ENCODE assay signal across 26 cellular contexts in the genomic region with DNA sequence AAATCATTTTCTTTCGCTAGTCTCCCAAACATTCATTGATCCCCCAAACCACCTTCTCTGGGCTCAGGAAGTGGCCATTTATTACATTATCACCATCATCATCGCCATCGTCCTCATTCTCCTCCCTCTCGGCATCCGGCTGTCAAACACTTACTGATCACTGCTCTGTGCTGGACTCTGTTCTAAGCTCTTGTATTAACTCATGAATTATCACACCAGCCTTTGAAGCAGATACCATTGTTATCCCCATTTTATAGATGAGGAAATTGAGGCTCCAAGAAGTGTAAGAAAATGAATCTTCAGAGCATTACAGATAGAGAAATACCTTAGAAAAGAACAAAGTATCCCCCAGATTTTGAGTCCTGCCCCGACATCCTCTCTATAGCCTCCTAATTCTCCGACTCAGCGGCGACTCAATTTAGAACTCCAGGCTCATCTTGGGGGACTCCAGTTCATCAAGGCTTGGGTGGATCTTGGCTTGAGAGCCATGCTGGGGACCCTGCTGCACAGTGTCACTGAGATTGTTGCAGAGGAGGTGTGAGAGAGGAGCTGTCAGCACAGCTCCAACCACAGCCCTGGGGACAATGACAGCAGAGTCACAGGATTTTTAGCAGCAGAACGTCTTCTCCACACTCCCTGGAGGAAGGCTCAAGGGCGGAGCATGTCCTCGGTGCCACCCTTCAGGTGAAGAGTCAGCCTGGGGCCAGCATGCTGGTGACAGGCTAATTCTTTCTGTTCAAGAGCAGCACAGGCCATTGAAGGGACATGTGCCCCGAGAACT. TPM values are rescaled to one million over a fixed set of nuclear protein-coding genes. Genes with fewer than 3 reads are reported as not detected.
DNase-seq lines count a peak whose midpoint lies in the region; ATAC-seq, FAIRE-seq and TF ChIP-seq lines count a peak whose summit lies in the region.
"Had no signal": no experiment of that assay in that cellular context is flagged by ENCODE, and none has a peak within 500 bp of the region (broad histone marks: within the 10 kb centered on the region; RNA-seq: fewer than 3 reads in every experiment).

No MANE protein-coding gene starts in this region.

- no peaks in the 10 kb centered on the region; the same call in 1 of the 2 replicates for H3K9me3 ChIP-seq in AG04450 (ENCODE audit: control insufficient read depth, insufficient read depth, low read length)
- no peaks in the 10 kb centered on the region for H3K9me3 ChIP-seq in K562 (replicated peaks; ENCODE audit: control insufficient read depth, insufficient read depth, low read depth, low read length)
- H3K9me3 ChIP-seq in neuronal stem cell (replicated peaks in 1 of 2; ENCODE audit: control insufficient read depth in 2 of 2, insufficient read depth in 1 of 2, low read depth in 1 of 2, low read length in 2 of 2) = no peaks in the 10 kb centered on the region
- H3K9me3 ChIP-seq: esophagus squamous epithelium, gastroesophageal sphincter, ovary, tibial nerve had no signal

- H3K36me3 Mint-ChIP-seq in HFFc6 (ENCODE audit: low read depth) = no peaks in the 10 kb centered on the region
- H3K36me3 Mint-ChIP-seq: natural killer cell had no signal

- peak overlapping the region; percentile 88 for H3K27ac ChIP-seq in AG04450 (ENCODE audit: low read depth, low read length)
- no peak overlapping the region for H3K27ac ChIP-seq in K562 (ENCODE audit: extremely low read depth, low read depth, low read length)
- no peak overlapping the region for H3K27ac ChIP-seq in neuronal stem cell (replicated peaks; ENCODE audit: low read length)
- H3K27ac ChIP-seq: esophagus squamous epithelium, gastroesophageal sphincter, KMS-11, ovary, tibial nerve had no signal

- TF ChIP-seq POLR2A in K562 (conservative IDR thresholded peaks at IDR 0.05) = no peak

- WGBS in K562 (ENCODE audit: insufficient coverage, low coverage, missing lambda C conversion rate) = 55% methylated on average over 13 of the region's 13 CpGs
- no CpG with 5 or more reads among the region's 13 CpGs for WGBS in neuronal stem cell (ENCODE audit: extremely low coverage in 2 of 2, insufficient read length in 2 of 2, insufficient replicate concordance in 1 of 2), 2 donors

- in situ Hi-C loops in K562 (cut with MboI) = no loop called here

- no peak overlapping the region for H3K4me3 ChIP-seq in AG04450 (ENCODE audit: low read depth, low read length)
- H3K4me3 ChIP-seq in K562 = no peak overlapping the region
- H3K4me3 ChIP-seq in neuronal stem cell (ENCODE audit: low read length in 2 of 2) = no peak overlapping the region
- H3K4me3 ChIP-seq: esophagus squamous epithelium, gastroesophageal sphincter, ovary, tibial nerve had no signal

- no peak overlapping the region for H2BK12ac ChIP-seq in neuronal stem cell (ENCODE audit: low read length)

- no peak overlapping the region for H4K8ac ChIP-seq in neuronal stem cell (ENCODE audit: low read depth, low read length)

- H3K27ac Mint-ChIP-seq in HFFc6 = peak overlapping the region; percentile 94
- H3K27ac Mint-ChIP-seq: activated CD4-positive, alpha-beta memory T cell treated with anti-CD3 and anti-CD28 coated beads, Interleukin-2, amount 10 ng/mL, durations not matched to agents 7 days and 5 days; activated T-helper 17 cell treated with anti-CD3 and anti-CD28 coated beads, Interleukin-2, amount 50 U/mL, for 72 hours; effector memory CD8-positive, alpha-beta T cell; natural killer cell had no signal

- H3K4me2 ChIP-seq in K562 (ENCODE audit: insufficient read depth, low read length) (peak overlapping the region; percentile 36), neuronal stem cell (ENCODE audit: insufficient read depth, low read length, poor library complexity, severe bottlenecking) (no peak overlapping the region)
- H3K4me2 ChIP-seq: KMS-11 had no signal

- H3K36me3 ChIP-seq in K562 (ENCODE audit: control insufficient read depth, insufficient read depth, low read length) (no peaks in the 10 kb centered on the region), neuronal stem cell (replicated peaks in 1 of 2; ENCODE audit: control insufficient read depth in 2 of 2, insufficient read depth in 2 of 2, low read length in 2 of 2) (no peaks in the 10 kb centered on the region)
- H3K36me3 ChIP-seq: esophagus squamous epithelium, gastroesophageal sphincter, ovary, tibial nerve had no signal

- intact Hi-C loops in K562 (cut with micrococcal nuclease) = loop anchor here (10.0 kb wide), 1 partner anchor 326 kb away; the partner anchor contains the start of gene SLC35B3

- no peaks in the 10 kb centered on the region for H3K9me3 Mint-ChIP-seq in HFFc6
- H3K9me3 Mint-ChIP-seq: activated CD4-positive, alpha-beta memory T cell treated with anti-CD3 and anti-CD28 coated beads, Interleukin-2, amount 10 ng/mL, durations not matched to agents 7 days and 5 days; activated T-helper 17 cell treated with anti-CD3 and anti-CD28 coated beads, Interleukin-2, amount 50 U/mL, for 72 hours; effector memory CD8-positive, alpha-beta T cell; natural killer cell had no signal

- DNase-seq in AG04450 (ENCODE audit: low read depth, low spot score) = no peak
- DNase-seq in HFFc6 = no peak
- DNase-seq in K562 (ENCODE audit: extremely low read depth in 1 of 4, low spot score in 3 of 4) = no peak
- no peak for DNase-seq in neuronal stem cell (ENCODE audit: low spot score)
- no peak for DNase-seq in SIG-M5 (lab: John Stamatoyannopoulos, UW)
- DNase-seq in NCI-H1436 (lab: John Stamatoyannopoulos, UW) = no peak
- DNase-seq: activated CD4-positive, alpha-beta memory T cell treated with anti-CD3 and anti-CD28 coated beads, Interleukin-2, amount 10 ng/mL, durations not matched to agents 7 days and 5 days; activated CD4-positive, alpha-beta T cell treated with anti-CD3 and anti-CD28 coated beads for 1 hour; activated CD8-positive, alpha-beta memory T cell treated with anti-CD3 and anti-CD28 coated beads, Interleukin-2, amount 50 U/mL, for 48 hours; activated naive CD4-positive, alpha-beta T cell treated with anti-CD3 and anti-CD28 coated beads, Interleukin-2, amount 50 U/mL, for 16 hours; cortex of kidney; effector memory CD8-positive, alpha-beta T cell; esophagus squamous epithelium; hippocampal formation; natural killer cell; NCI-H1417; NCI-H2081; NCI-H2227 treated with DMSO at 0.1 percent for 48 hours; ovary; stimulated activated CD4-positive, alpha-beta T cell treated with anti-CD3 and anti-CD28 coated beads, Interleukin-2, amount 100 ng/mL, for 24 hours; T-helper 2 cell had no signal

- H3K79me1 ChIP-seq in neuronal stem cell (ENCODE audit: low read depth, low read length) = no peaks in the 10 kb centered on the region

- CTCF ChIA-PET in AG04450 (lab: Charles Lee) (interaction anchor here (0.6 to 1.0 kb wide), 2 partner anchors 49 to 320 kb away, joined by 3 to 4 read pairs; no protein-coding TSS in a partner anchor), K562 (lab: Yijun Ruan, JAX; ENCODE audit: low intra/inter-chr PET ratio) (no interaction called here)

- no peak for FAIRE-seq in K562 (lab: Jason Lieb, UNC)

- TF ChIP-seq CTCF in AG04450 (IDR thresholded peaks at IDR 0.05; ENCODE audit: low read depth, low read length) (no peak), HFFc6 (IDR thresholded peaks at IDR 0.05) (no peak), K562 (IDR thresholded peaks at IDR 0.05 in 2 of 3, conservative IDR thresholded peaks at IDR 0.05 in 1 of 3; ENCODE audit: insufficient read depth in 2 of 3, low read depth in 1 of 3, low read length in 3 of 3) (no peak)

- TF ChIP-seq EP300 in K562 (IDR thresholded peaks at IDR 0.05; ENCODE audit: low read length) = no peak

- H3K18ac ChIP-seq in neuronal stem cell (ENCODE audit: low read length) = no peak overlapping the region

- H3K23ac ChIP-seq in neuronal stem cell (ENCODE audit: low read depth, low read length, poor library complexity) = no peak overlapping the region

- no TSS peak for BruUV-seq in K562 (replicated peaks; lab: Mats Ljungman, UMichigan)

- no peaks in the 10 kb centered on the region for H3K9me1 ChIP-seq in K562 (ENCODE audit: control insufficient read depth, insufficient read depth, low read length)

- no peak overlapping the region for H2AK5ac ChIP-seq in neuronal stem cell (ENCODE audit: low read depth, low read length)

- H3K4me1 ChIP-seq in K562 (replicated peaks in 1 of 2; ENCODE audit: control insufficient read depth in 2 of 2, insufficient read depth in 2 of 2, low read length in 2 of 2) (peaks cover 0 to 10% of the 10 kb centered on the region in 2 experiments; a peak in 3 of 5 replicates), neuronal stem cell (ENCODE audit: control insufficient read depth in 2 of 2, insufficient read depth in 1 of 2, low read depth in 1 of 2, low read length in 2 of 2) (peaks cover 0 to 4% of the 10 kb centered on the region in 2 donors)
- H3K4me1 ChIP-seq: esophagus squamous epithelium, gastroesophageal sphincter, tibial nerve had no signal

- no peaks in the 10 kb centered on the region for H3K27me3 Mint-ChIP-seq in HFFc6 (ENCODE audit: insufficient read depth)

- H4K91ac ChIP-seq in neuronal stem cell (ENCODE audit: low read depth, low read length, poor library complexity) = no peak overlapping the region

- ATAC-seq in K562 (peak; percentile 56), HG03039 (IDR thresholded peaks at IDR 0.05; ENCODE audit: unreplicated experiment) (no peak)
- ATAC-seq: activated T-helper 17 cell treated with anti-CD3 and anti-CD28 coated beads, Interleukin-2, amount 50 U/mL, for 72 hours; effector memory CD8-positive, alpha-beta T cell; gastroesophageal sphincter; natural killer cell had no signal

- POLR2A ChIA-PET in AG04450 (lab: Yijun Ruan, JAX) (no interaction called here), K562 (lab: Yijun Ruan, JAX) (no interaction called here)

- peak overlapping the region; percentile 75 for H3K4me3 Mint-ChIP-seq in HFFc6
- H3K4me3 Mint-ChIP-seq: activated CD4-positive, alpha-beta memory T cell treated with anti-CD3 and anti-CD28 coated beads, Interleukin-2, amount 10 ng/mL, durations not matched to agents 7 days and 5 days; activated T-helper 17 cell treated with anti-CD3 and anti-CD28 coated beads, Interleukin-2, amount 50 U/mL, for 72 hours; effector memory CD8-positive, alpha-beta T cell; natural killer cell had no signal

- no peak overlapping the region for H2BK15ac ChIP-seq in neuronal stem cell (ENCODE audit: low read length)

- H3K4me1 Mint-ChIP-seq in HFFc6 (ENCODE audit: low read depth) = peaks cover 55% of the 10 kb centered on the region
- H3K4me1 Mint-ChIP-seq: activated CD4-positive, alpha-beta memory T cell treated with anti-CD3 and anti-CD28 coated beads, Interleukin-2, amount 10 ng/mL, durations not matched to agents 7 days and 5 days; activated T-helper 17 cell treated with anti-CD3 and anti-CD28 coated beads, Interleukin-2, amount 50 U/mL, for 72 hours; natural killer cell had no signal

- no peak overlapping the region for H2BK120ac ChIP-seq in neuronal stem cell (ENCODE audit: low read depth, low read length)

- no peaks in the 10 kb centered on the region for H3K79me2 ChIP-seq in K562 (ENCODE audit: control insufficient read depth, insufficient read depth, low read length)

- H3K14ac ChIP-seq in neuronal stem cell (ENCODE audit: low read length) = no peak overlapping the region

- H4K20me1 ChIP-seq in K562 (replicated peaks; ENCODE audit: control insufficient read depth, insufficient read depth, low read length) = no peaks in the 10 kb centered on the region

- no peak for TF ChIP-seq RAD21 in K562 (CRISPR knock-in tag; conservative IDR thresholded peaks at IDR 0.05 in 1 of 2, IDR thresholded peaks at IDR 0.05 in 1 of 2)

- H2AFZ ChIP-seq in K562 (ENCODE audit: low read depth, low read length) (peak overlapping the region; percentile 74), neuronal stem cell (ENCODE audit: low read length) (peak overlapping the region; percentile 53)

- no peaks in the 10 kb centered on the region for H3K27me3 ChIP-seq in AG04450 (ENCODE audit: control insufficient read depth, insufficient read depth, low read length)
- H3K27me3 ChIP-seq in K562 (ENCODE audit: control insufficient read depth in 2 of 2, insufficient read depth in 2 of 2, low read length in 2 of 2) = peaks cover 5% of the 10 kb centered on the region in 2 experiments; a peak in 3 of 5 replicates
- H3K27me3 ChIP-seq in neuronal stem cell (ENCODE audit: control insufficient read depth in 3 of 3, insufficient read depth in 3 of 3, low read depth in 1 of 3, low read length in 3 of 3) = peaks cover 0 to 15% (median 0%) of the 10 kb centered on the region in 3 experiments
- H3K27me3 ChIP-seq: ovary had no signal

- no peak overlapping the region for H2BK5ac ChIP-seq in neuronal stem cell (ENCODE audit: low read length)

- H3K9ac ChIP-seq in K562 (ENCODE audit: insufficient read depth in 1 of 2, low read depth in 2 of 2, low read length in 2 of 2) = peak overlapping the region in 1 of 2 experiments; percentile 32; a peak in 1 of 4 replicates
- no peak overlapping the region for H3K9ac ChIP-seq in neuronal stem cell (ENCODE audit: low read depth, low read length, poor library complexity)
- H3K9ac ChIP-seq: KMS-11 had no signal

- no peak overlapping the region for H3K4ac ChIP-seq in neuronal stem cell (ENCODE audit: low read length)

RNA-seq across cellular contexts. Expression of gene EEF1E1, which starts 6.6 kb away (rescaled TPM):
- 51.1 and 65.1 TPM in 2 replicates for polyA plus RNA-seq in AG04450 (2011; rRNA removed)
- 13.0 and 20.3 TPM in 2 replicates for polyA minus RNA-seq in AG04450 (2011; rRNA and poly(A)+ RNA removed)
- total RNA-seq in HFFc6 (2021; fragmentation: NEBNext Ultra II Directional; extraction: Animal tissue kit (Norgen Biotek cat#: 25700)) = 10 to 100 TPM; 36.7 to 43.0 (median 41.8) TPM
- 49.0 and 93.0 TPM in 2 replicates for total RNA-seq in K562 (2011; cell fraction: chromatin; rRNA removed; ENCODE audit: low replicate concordance)
- total RNA-seq in K562 (2011; cell fraction: nucleolus; rRNA removed) = 41.2 and 52.1 TPM in 2 replicates
- total RNA-seq in K562 (2011; cell fraction: nucleoplasm; rRNA removed) = 66.7 and 82.7 TPM in 2 replicates
- total RNA-seq in K562 (2014; rRNA removed) = 131 and 162 TPM in 2 replicates
- 327 and 355 TPM in 2 replicates for total RNA-seq in K562 (2014; rRNA removed; fragmentation: Illumina TruSeq; extraction: Trizol)
- 239 and 263 TPM in 2 replicates for total RNA-seq in K562 (2015; rRNA removed; fragmentation: Illumina TruSeq; extraction: Trizol)
- total RNA-seq in K562 (2021) = 135 and 150 TPM in 2 replicates
- 262 and 338 TPM in 2 replicates for polyA plus RNA-seq in K562 (2011; rRNA removed)
- polyA plus RNA-seq in K562 (2011; cell fraction: cytosol; rRNA removed) = 118 and 166 TPM in 2 replicates
- 46.5 and 86.2 TPM in 2 replicates for polyA plus RNA-seq in K562 (2011; cell fraction: nucleus; rRNA removed)
- polyA plus RNA-seq in K562 (2012) = 176 and 223 TPM in 2 replicates
- polyA plus RNA-seq in K562 (2014; fragmentation: Illumina TruSeq; extraction: Trizol) = 219 and 229 TPM in 2 replicates
- 1,000 to 10,000 TPM; 1,212 to 1,355 TPM for polyA plus RNA-seq in K562 (2014; fragmentation: Nextera tagmentation; extraction: Ambion mirVana)
- 302 and 419 TPM in 2 replicates for polyA plus RNA-seq in K562 (2014; rRNA removed)
- polyA minus RNA-seq in K562 (2011; rRNA and poly(A)+ RNA removed) = 106 and 107 TPM in 2 replicates
- 28.8 and 41.5 TPM in 2 replicates for polyA minus RNA-seq in K562 (2011; cell fraction: cytosol; rRNA and poly(A)+ RNA removed)
- 39.9 and 68.0 TPM in 2 replicates for polyA minus RNA-seq in K562 (2011; cell fraction: nucleus; rRNA and poly(A)+ RNA removed)
- polyA plus RNA-seq in neuronal stem cell (2013, experiment 1 of 2) = 64.2 TPM
- polyA plus RNA-seq in neuronal stem cell (2013, experiment 2 of 2) = 65.0 TPM

RNA-seq across cellular contexts. Expression of gene BLOC1S5, which starts 44.8 kb away (rescaled TPM):
- polyA plus RNA-seq in AG04450 (2011; rRNA removed) = 8.4 and 15.1 TPM in 2 replicates
- polyA minus RNA-seq in AG04450 (2011; rRNA and poly(A)+ RNA removed) = 5.2 and 7.8 TPM in 2 replicates
- total RNA-seq in HFFc6 (2021; fragmentation: NEBNext Ultra II Directional; extraction: Animal tissue kit (Norgen Biotek cat#: 25700)) = 10 to 100 TPM in 3 of 6 experiments, 1 to 10 TPM in 3; 8.4 to 13.4 (median 9.5) TPM
- total RNA-seq in K562 (2011; cell fraction: chromatin; rRNA removed; ENCODE audit: low replicate concordance) = 10.1 and 22.8 TPM in 2 replicates
- total RNA-seq in K562 (2011; cell fraction: nucleolus; rRNA removed) = 5.3 and 5.5 TPM in 2 replicates
- total RNA-seq in K562 (2011; cell fraction: nucleoplasm; rRNA removed) = 13.9 and 19.7 TPM in 2 replicates
- 23.6 and 24.3 TPM in 2 replicates for total RNA-seq in K562 (2014; rRNA removed)
- 29.6 and 32.8 TPM in 2 replicates for total RNA-seq in K562 (2014; rRNA removed; fragmentation: Illumina TruSeq; extraction: Trizol)
- total RNA-seq in K562 (2015; rRNA removed; fragmentation: Illumina TruSeq; extraction: Trizol) = 28.6 and 32.6 TPM in 2 replicates
- 22.1 and 27.7 TPM in 2 replicates for total RNA-seq in K562 (2021)
- polyA plus RNA-seq in K562 (2011; rRNA removed) = 19.9 and 27.9 TPM in 2 replicates
- polyA plus RNA-seq in K562 (2011; cell fraction: cytosol; rRNA removed) = 5.5 and 7.7 TPM in 2 replicates
- 2.7 and 3.7 TPM in 2 replicates for polyA plus RNA-seq in K562 (2011; cell fraction: nucleus; rRNA removed)
- 19.8 and 21.9 TPM in 2 replicates for polyA plus RNA-seq in K562 (2012)
- polyA plus RNA-seq in K562 (2014; fragmentation: Illumina TruSeq; extraction: Trizol) = 32.4 and 41.0 TPM in 2 replicates
- 10 to 100 TPM in 1 of 2 experiments, 1 to 10 TPM in 1; 8.5 to 13.1 TPM for polyA plus RNA-seq in K562 (2014; fragmentation: Nextera tagmentation; extraction: Ambion mirVana)
- 16.7 and 22.6 TPM in 2 replicates for polyA plus RNA-seq in K562 (2014; rRNA removed)
- polyA minus RNA-seq in K562 (2011; rRNA and poly(A)+ RNA removed) = 35.4 and 37.7 TPM in 2 replicates
- polyA minus RNA-seq in K562 (2011; cell fraction: cytosol; rRNA and poly(A)+ RNA removed) = 6.5 and 7.5 TPM in 2 replicates
- polyA minus RNA-seq in K562 (2011; cell fraction: nucleus; rRNA and poly(A)+ RNA removed) = 6.3 and 8.9 TPM in 2 replicates
- 19.0 TPM for polyA plus RNA-seq in neuronal stem cell (2013, experiment 1 of 2)
- 17.6 TPM for polyA plus RNA-seq in neuronal stem cell (2013, experiment 2 of 2)
